In genomic region chr2:143717053-143717452, GRCh38 we compare ENCODE assay signal across 1 cellular context.
A peak's percentile ranks its signal among the peaks of the same experiment; 100 is the strongest.
TF ChIP-seq lines count a peak whose summit lies in the region.

No MANE protein-coding gene starts in this region.

TF ChIP-seq in SK-N-SH, 30 proteins besides CTCF, POLR2A, EP300 and RAD21 (continued from another document):
- TF ChIP-seq USF2 (IDR thresholded peaks at IDR 0.05; ENCODE audit: borderline replicate concordance, low read depth, low read length) (no peak), REST (IDR thresholded peaks at IDR 0.05; ENCODE audit: low read depth, low read length) (no peak), NRF1 (IDR thresholded peaks at IDR 0.05; ENCODE audit: low read depth, low read length) (no peak), GABPA (IDR thresholded peaks at IDR 0.05; ENCODE audit: low read depth) (no peak), POLR2AphosphoS5 (IDR thresholded peaks at IDR 0.05; ENCODE audit: low read depth, low read length) (no peak), RXRA (IDR thresholded peaks at IDR 0.05; ENCODE audit: borderline replicate concordance, low read depth) (no peak), TAF1 (IDR thresholded peaks at IDR 0.05; ENCODE audit: borderline replicate concordance, low read depth, low read length) (no peak), FOXM1 (IDR thresholded peaks at IDR 0.05; ENCODE audit: low read depth) (no peak), GATA2 (CRISPR knock-in tag; IDR thresholded peaks at IDR 0.05) (peak; percentile 76), RFX5 (IDR thresholded peaks at IDR 0.05; ENCODE audit: low read length) (no peak)
